Comparison of ENCODE assay signal across 8 cellular contexts in the genomic region with DNA sequence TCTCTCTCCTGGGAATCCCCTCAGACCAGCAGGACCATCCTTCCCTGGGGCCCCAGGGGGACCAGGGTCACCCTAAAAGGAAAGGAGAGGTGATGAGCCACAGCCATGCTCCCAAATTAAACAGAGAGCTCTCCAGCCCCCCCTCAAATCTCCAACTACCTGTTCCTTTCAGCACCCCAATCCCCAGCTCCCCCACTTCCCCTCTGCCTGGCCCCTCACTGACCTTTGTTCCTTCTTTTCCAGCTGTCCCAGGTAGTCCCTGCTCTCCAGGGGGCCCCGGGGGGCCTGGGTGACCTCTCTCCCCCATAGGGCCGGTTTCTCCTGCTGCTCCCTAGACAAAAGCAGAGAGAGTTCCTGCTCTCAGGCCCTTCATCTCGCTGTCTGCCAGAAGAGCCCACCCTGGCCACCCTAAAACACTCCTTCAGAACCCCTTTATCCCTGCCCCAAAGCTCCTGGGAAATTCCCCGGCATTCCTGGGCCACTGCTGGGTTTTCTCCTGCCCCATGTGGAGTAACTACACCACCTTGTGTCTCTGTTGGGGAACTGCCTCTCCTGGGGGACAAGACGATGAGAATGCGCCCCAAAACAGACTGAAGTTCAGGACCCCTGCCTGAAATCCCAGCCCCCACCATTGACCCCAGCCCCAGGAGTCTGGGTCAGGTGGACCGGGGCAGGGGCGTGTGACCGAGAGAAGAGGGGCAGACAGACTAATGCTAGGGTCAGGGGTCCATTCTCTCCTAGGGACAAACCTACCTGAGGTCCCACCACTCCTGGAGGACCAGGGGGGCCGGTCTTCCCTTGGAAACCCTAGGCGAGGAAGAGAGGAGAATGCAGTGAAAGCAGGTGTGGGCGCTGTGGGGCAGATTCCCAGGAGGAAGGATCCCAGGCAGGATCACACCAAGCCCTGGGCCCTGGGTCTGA. TPM values are rescaled to one million over a fixed set of nuclear protein-coding genes. Genes with fewer than 3 reads are reported as not detected.
DNase-seq lines count a peak whose midpoint lies in the region; ATAC-seq and TF ChIP-seq lines count a peak whose summit lies in the region.

No MANE protein-coding gene starts in this region.

- no peaks in the 10 kb centered on the region for H3F3A ChIP-seq in SU-DHL-6 (ENCODE audit: insufficient read depth)

- CTCF ChIA-PET in activated CD8-positive, alpha-beta memory T cell treated with anti-CD3 and anti-CD28 coated beads, Interleukin-2, amount 10 ng/mL, durations not matched to agents 7 days and 5 days (lab: Charles Lee), result interaction anchor here (0.9 to 2.6 kb wide), 4 partner anchors 10 to 76 kb away, joined by 3 to 11 read pairs (median 6); no protein-coding TSS in a partner anchor

- H3K4me1 Mint-ChIP-seq in activated CD8-positive, alpha-beta memory T cell treated with anti-CD3 and anti-CD28 coated beads, Interleukin-2, amount 10 ng/mL, durations not matched to agents 7 days and 5 days, result no peaks in the 10 kb centered on the region

- H3K36me3 ChIP-seq in SU-DHL-6 (ENCODE audit: low read length), result no peaks in the 10 kb centered on the region
- no peaks in the 10 kb centered on the region for H3K36me3 ChIP-seq in left ventricle myocardium inferior
- no peaks in the 10 kb centered on the region for H3K36me3 ChIP-seq in aorta (ENCODE audit: control insufficient read depth in 1 of 2, insufficient read depth in 2 of 2, low read length in 1 of 2)

- H3K27me3 Mint-ChIP-seq in activated CD8-positive, alpha-beta memory T cell treated with anti-CD3 and anti-CD28 coated beads, Interleukin-2, amount 10 ng/mL, durations not matched to agents 7 days and 5 days, result no peaks in the 10 kb centered on the region

- H3K27ac ChIP-seq in SU-DHL-6 (ENCODE audit: low read depth, low read length) (no peak overlapping the region), left ventricle myocardium inferior (replicated peaks) (no peak overlapping the region), aorta (ENCODE audit: low read depth in 1 of 2, low read length in 2 of 2) (no peak overlapping the region)

- H3K27me3 ChIP-seq in SU-DHL-6 (ENCODE audit: low read length), result no peaks in the 10 kb centered on the region
- no peaks in the 10 kb centered on the region for H3K27me3 ChIP-seq in left ventricle myocardium inferior (ENCODE audit: low read depth)
- no peaks in the 10 kb centered on the region for H3K27me3 ChIP-seq in aorta (ENCODE audit: control insufficient read depth in 1 of 2, insufficient read depth in 2 of 2, low read length in 1 of 2)

- H3K9me3 ChIP-seq in SU-DHL-6 (ENCODE audit: insufficient read depth, low read length) (no peaks in the 10 kb centered on the region), left ventricle myocardium inferior (replicated peaks) (no peaks in the 10 kb centered on the region), aorta (ENCODE audit: control insufficient read depth, low read length) (no peaks in the 10 kb centered on the region)

- no peak overlapping the region for H3K4me3 ChIP-seq in SU-DHL-6 (ENCODE audit: insufficient read depth, low read length, poor library complexity, severe bottlenecking)
- H3K4me3 ChIP-seq in left ventricle myocardium inferior, result no peak overlapping the region
- H3K4me3 ChIP-seq in aorta (ENCODE audit: low read length in 2 of 2), result no peak overlapping the region

- no peak overlapping the region for H3K27ac Mint-ChIP-seq in activated CD8-positive, alpha-beta memory T cell treated with anti-CD3 and anti-CD28 coated beads, Interleukin-2, amount 10 ng/mL, durations not matched to agents 7 days and 5 days

- peak; percentile 42 for ATAC-seq in Right ventricle myocardium superior (ENCODE audit: poor library complexity)
- no peak for ATAC-seq in left cardiac atrium
- ATAC-seq in aorta (ENCODE audit: low FRiP score), result no peak
- ATAC-seq in activated CD8-positive, alpha-beta memory T cell treated with anti-CD3 and anti-CD28 coated beads, Interleukin-2, amount 10 ng/mL, durations not matched to agents 7 days and 5 days, result no peak

- intact Hi-C loops in Right ventricle myocardium superior (cut with DNase I), result no loop called here
- intact Hi-C loops in left cardiac atrium (cut with DNase I), result no loop called here
- intact Hi-C loops in left ventricle myocardium inferior (cut with micrococcal nuclease), result no loop called here
- intact Hi-C loops in aorta (cut with DNase I), result no loop called here

- no peaks in the 10 kb centered on the region for H3K79me2 ChIP-seq in SU-DHL-6 (ENCODE audit: insufficient read depth, low read length)

- no peaks in the 10 kb centered on the region for H4K20me1 ChIP-seq in SU-DHL-6 (ENCODE audit: low read depth, low read length)

- no peaks in the 10 kb centered on the region for H3K9me3 Mint-ChIP-seq in activated CD8-positive, alpha-beta memory T cell treated with anti-CD3 and anti-CD28 coated beads, Interleukin-2, amount 10 ng/mL, durations not matched to agents 7 days and 5 days (ENCODE audit: low read depth)

- H3K36me3 Mint-ChIP-seq in activated CD8-positive, alpha-beta memory T cell treated with anti-CD3 and anti-CD28 coated beads, Interleukin-2, amount 10 ng/mL, durations not matched to agents 7 days and 5 days, result no peaks in the 10 kb centered on the region

- no peak overlapping the region for H3K9ac ChIP-seq in SU-DHL-6 (ENCODE audit: low read length)

- no peaks in the 10 kb centered on the region for H3K9me2 ChIP-seq in SU-DHL-6 (replicated peaks; ENCODE audit: insufficient read depth, low read length)

- DNase-seq in Right ventricle myocardium superior, result no peak
- DNase-seq in left cardiac atrium, result no peak
- no peak for DNase-seq in left ventricle myocardium inferior
- DNase-seq in aorta, result peak; percentile 41 to 59
- DNase-seq in SKM-1 (lab: John Stamatoyannopoulos, UW; ENCODE audit: unreplicated experiment), result no peak
- DNase-seq in activated CD8-positive, alpha-beta memory T cell treated with anti-CD3 and anti-CD28 coated beads, Interleukin-2, amount 10 ng/mL, durations not matched to agents 7 days and 5 days, result no peak
- DNase-seq in middle frontal gyrus (ENCODE audit: extremely low spot score, low spot score), result no peak

- WGBS in aorta, 2 donors, result 74 to 75% methylated on average over 10 to 12 of the region's 12 CpGs

- no peak overlapping the region for H3K4me2 ChIP-seq in SU-DHL-6 (ENCODE audit: low read depth, low read length, poor library complexity, severe bottlenecking)

- H2AFZ ChIP-seq in SU-DHL-6 (ENCODE audit: low read depth, low read length, severe bottlenecking), result no peak overlapping the region

- H3K4me3 Mint-ChIP-seq in activated CD8-positive, alpha-beta memory T cell treated with anti-CD3 and anti-CD28 coated beads, Interleukin-2, amount 10 ng/mL, durations not matched to agents 7 days and 5 days, result no peak overlapping the region

- TF ChIP-seq CTCF in SU-DHL-6 (IDR thresholded peaks at IDR 0.05; ENCODE audit: insufficient read depth, low read length, poor library complexity, severe bottlenecking), result peak; percentile 82
- TF ChIP-seq CTCF in left ventricle myocardium inferior (IDR thresholded peaks at IDR 0.05; ENCODE audit: borderline replicate concordance), result peak; percentile 59

- H3K4me1 ChIP-seq in left ventricle myocardium inferior (no peaks in the 10 kb centered on the region), aorta (ENCODE audit: control insufficient read depth in 1 of 2, insufficient read depth in 2 of 2, low read length in 2 of 2) (no peaks in the 10 kb centered on the region)

RNA-seq across cellular contexts. Expression of a gene that starts 19.7 kb away (rescaled TPM):
- total RNA-seq in Right ventricle myocardium superior (0.94 TPM), left cardiac atrium (1 to 10 TPM in 1 of 2 donors, under 1 TPM in 1; 0.94 to 1.3 TPM), left ventricle myocardium inferior (1.3 TPM), aorta (1 to 10 TPM; 1.6 to 1.7 TPM)
- polyA plus RNA-seq in aorta, result 1 to 10 TPM in 1 of 2 donors, under 1 TPM in 1; 0.13 to 3.6 TPM
- under 1 TPM; 0.77 to 0.79 TPM for total RNA-seq in activated CD8-positive, alpha-beta memory T cell treated with anti-CD3 and anti-CD28 coated beads, Interleukin-2, amount 10 ng/mL, durations not matched to agents 7 days and 5 days

RNA-seq across cellular contexts. Expression of a gene that starts 27.9 kb away (rescaled TPM):
- total RNA-seq in Right ventricle myocardium superior, result 37.9 TPM
- 10 to 100 TPM; 32.5 to 39.5 TPM for total RNA-seq in left cardiac atrium
- total RNA-seq in left ventricle myocardium inferior, result 40.3 TPM
- total RNA-seq in aorta, result 10 to 100 TPM; 51.6 to 55.4 TPM
- polyA plus RNA-seq in aorta, result 100 to 1,000 TPM in 1 of 2 donors, 10 to 100 TPM in 1; 14.1 to 120 TPM
- 10 to 100 TPM; 36.0 to 38.9 TPM for total RNA-seq in activated CD8-positive, alpha-beta memory T cell treated with anti-CD3 and anti-CD28 coated beads, Interleukin-2, amount 10 ng/mL, durations not matched to agents 7 days and 5 days

RNA-seq across cellular contexts. Expression of a gene that starts 28.1 kb away (rescaled TPM):
- total RNA-seq in Right ventricle myocardium superior, result 46.0 TPM
- total RNA-seq in left cardiac atrium, result 100 to 1,000 TPM in 1 of 2 donors, 10 to 100 TPM in 1; 80.1 to 132 TPM
- total RNA-seq in left ventricle myocardium inferior, result 50.5 TPM
- total RNA-seq in aorta, result 10 to 100 TPM; 86.9 to 90.3 TPM
- 100 to 1,000 TPM in 1 of 2 donors, 10 to 100 TPM in 1; 59.7 to 102 TPM for polyA plus RNA-seq in aorta
- 10 to 100 TPM; 50.1 to 63.9 TPM for total RNA-seq in activated CD8-positive, alpha-beta memory T cell treated with anti-CD3 and anti-CD28 coated beads, Interleukin-2, amount 10 ng/mL, durations not matched to agents 7 days and 5 days

RNA-seq across cellular contexts. Expression of a gene that starts 31.9 kb away (rescaled TPM):
- 25.1 TPM for total RNA-seq in Right ventricle myocardium superior
- 10 to 100 TPM; 13.3 to 14.3 TPM for total RNA-seq in left cardiac atrium
- total RNA-seq in left ventricle myocardium inferior, result 18.2 TPM
- 1 to 10 TPM; 2.7 to 4.4 TPM for total RNA-seq in aorta
- 1 to 10 TPM; 4.4 to 8.8 TPM for polyA plus RNA-seq in aorta
- total RNA-seq in activated CD8-positive, alpha-beta memory T cell treated with anti-CD3 and anti-CD28 coated beads, Interleukin-2, amount 10 ng/mL, durations not matched to agents 7 days and 5 days, result 10 to 100 TPM; 18.6 to 20.9 TPM

RNA-seq across cellular contexts. Expression of a gene that starts 35.7 kb away (rescaled TPM):
- total RNA-seq in Right ventricle myocardium superior, result 26.4 TPM
- total RNA-seq in left cardiac atrium, result 10 to 100 TPM; 29.7 to 30.0 TPM
- total RNA-seq in left ventricle myocardium inferior, result 28.4 TPM
- total RNA-seq in aorta, result 10 to 100 TPM; 34.1 to 38.1 TPM
- polyA plus RNA-seq in aorta, result 10 to 100 TPM; 26.4 to 64.0 TPM
- 10 to 100 TPM; 32.6 to 37.8 TPM for total RNA-seq in activated CD8-positive, alpha-beta memory T cell treated with anti-CD3 and anti-CD28 coated beads, Interleukin-2, amount 10 ng/mL, durations not matched to agents 7 days and 5 days

Comparison
In these comparisons a context has a peak if more than half of its experiments do, and no peak if none do; other contexts are left out.
1. DNase-seq: peak in aorta (2 of 2); none in Right ventricle myocardium superior (single experiment), left cardiac atrium (single experiment), left ventricle myocardium inferior (single experiment), SKM-1 (single experiment), activated CD8-positive, alpha-beta memory T cell treated with anti-CD3 and anti-CD28 coated beads, Interleukin-2, amount 10 ng/mL, durations not matched to agents 7 days and 5 days (single experiment) and middle frontal gyrus (single experiment).